In the genomic region with DNA sequence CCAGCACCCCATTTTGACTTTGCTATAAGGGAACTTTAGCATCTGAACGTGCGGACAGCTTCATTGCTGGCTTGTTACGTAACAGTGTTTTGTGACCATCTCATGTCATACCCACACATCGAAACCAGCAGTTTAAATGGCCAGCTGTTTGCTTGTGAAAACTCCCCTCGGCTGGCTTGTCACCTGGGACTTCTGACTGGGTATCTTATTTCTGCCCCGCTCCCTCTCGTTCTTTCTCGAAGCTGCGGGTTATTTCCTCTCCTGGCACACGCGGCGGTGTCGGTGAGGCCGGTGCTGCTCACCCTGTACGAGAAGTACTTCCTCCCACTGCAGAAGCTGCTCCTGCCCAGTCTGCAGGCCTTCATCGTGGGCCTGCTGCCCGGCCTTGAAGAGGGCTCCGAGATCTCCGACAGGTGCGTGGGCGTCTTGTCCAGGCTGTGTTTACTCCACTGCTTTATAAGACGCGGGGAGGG, we compare ENCODE assay signal across 1 cellular context.
TF ChIP-seq lines count a peak whose summit lies in the region.

No MANE protein-coding gene starts in this region.

TF ChIP-seq in K562, 482 proteins besides CTCF, POLR2A, EP300 and RAD21:
- peak; percentile 66 for TF ChIP-seq EGR1 (conservative IDR thresholded peaks at IDR 0.05)
- no peak for TF ChIP-seq KAT7 (CRISPR knock-in tag; IDR thresholded peaks at IDR 0.05; ENCODE audit: borderline replicate concordance)
- TF ChIP-seq NCOA6 (IDR thresholded peaks at IDR 0.05), result no peak
